Comparison of ENCODE assay signal across 17 cellular contexts in genomic region chr10:29600067-29600466, GRCh38. TPM values are rescaled to one million over a fixed set of nuclear protein-coding genes. Genes with fewer than 3 reads are reported as not detected.
DNase-seq lines count a peak whose midpoint lies in the region; ATAC-seq and TF ChIP-seq lines count a peak whose summit lies in the region.
"Had no signal": no experiment of that assay in that cellular context is flagged by ENCODE, and none has a peak within 500 bp of the region (broad histone marks: within the 10 kb centered on the region; RNA-seq: fewer than 3 reads in every experiment).

No MANE protein-coding gene starts in this region.

- H3K27ac ChIP-seq in BLaER1 = no peak overlapping the region
- peak overlapping the region; percentile 42 for H3K27ac ChIP-seq in rectal smooth muscle tissue (ENCODE audit: low read depth, low read length)

- H3K9ac ChIP-seq in BLaER1 (no peak overlapping the region), rectal smooth muscle tissue (ENCODE audit: low read length) (no peak overlapping the region)

- no peak for TF ChIP-seq CTCF in mesothelial cell of epicardium (IDR thresholded peaks at IDR 0.05; ENCODE audit: unreplicated experiment)

- H3K27me3 ChIP-seq in BLaER1 = no peaks in the 10 kb centered on the region
- H3K27me3 ChIP-seq in rectal smooth muscle tissue (ENCODE audit: control insufficient read depth, insufficient read depth, low read length) = no peaks in the 10 kb centered on the region

- H3K36me3 ChIP-seq in BLaER1 (no peaks in the 10 kb centered on the region; the same call in 1 of the 2 replicates), rectal smooth muscle tissue (ENCODE audit: control insufficient read depth, insufficient read depth, low read length) (peaks cover 6% of the 10 kb centered on the region)

- no peak overlapping the region for H3K4me3 Mint-ChIP-seq in mesothelial cell of epicardium
- H3K4me3 Mint-ChIP-seq: activated CD4-positive, alpha-beta memory T cell treated with anti-CD3 and anti-CD28 coated beads for 36 hours had no signal

- no peak overlapping the region for H3K27ac Mint-ChIP-seq in mesothelial cell of epicardium
- H3K27ac Mint-ChIP-seq: activated CD4-positive, alpha-beta memory T cell treated with anti-CD3 and anti-CD28 coated beads for 36 hours; activated T-helper 2 cell treated with anti-CD3 and anti-CD28 coated beads, Interferon-gamma antibody, Interleukin-2, Interleukin-4, amounts not matched to agents 10 μg/mL and 5 μg/mL and 100 μg/mL, durations not matched to agents 14 hours and 24 hours and 36 hours had no signal

- DNase-seq in HT1080 (ENCODE audit: low read depth) (peak; percentile 62), ecto neural progenitor cell (ENCODE audit: low spot score) (peak; percentile 10), mesothelial cell of epicardium (ENCODE audit: low spot score in 2 of 2, unreplicated experiment in 2 of 2) (no peak)
- DNase-seq: activated CD4-positive, alpha-beta memory T cell treated with anti-CD3 and anti-CD28 coated beads for 36 hours; AML-193; aorta; GOT3; NCI-H82; SIG-M5; stimulated activated CD4-positive, alpha-beta T cell treated with anti-CD3 and anti-CD28 coated beads, Interleukin-1b, Interleukin-23, amount 100 ng/mL, for 48 hours had no signal

- ATAC-seq in HG02763 (IDR thresholded peaks at IDR 0.05; ENCODE audit: unreplicated experiment) (no peak), GM21529 (IDR thresholded peaks at IDR 0.05; ENCODE audit: unreplicated experiment) (no peak), HG02981 (IDR thresholded peaks at IDR 0.05; ENCODE audit: unreplicated experiment) (no peak)

- no peaks in the 10 kb centered on the region for H3K9me3 Mint-ChIP-seq in mesothelial cell of epicardium
- H3K9me3 Mint-ChIP-seq: activated CD4-positive, alpha-beta memory T cell treated with anti-CD3 and anti-CD28 coated beads for 36 hours; activated T-helper 2 cell treated with anti-CD3 and anti-CD28 coated beads, Interferon-gamma antibody, Interleukin-2, Interleukin-4, amounts not matched to agents 10 μg/mL and 5 μg/mL and 100 μg/mL, durations not matched to agents 14 hours and 24 hours and 36 hours; nephron had no signal

- peaks cover 1% of the 10 kb centered on the region for H3K36me3 Mint-ChIP-seq in mesothelial cell of epicardium
- H3K36me3 Mint-ChIP-seq: activated CD4-positive, alpha-beta memory T cell treated with anti-CD3 and anti-CD28 coated beads for 36 hours had no signal

- peak overlapping the region; percentile 11; the same call in 1 of the 2 replicates for H3K4me2 ChIP-seq in BLaER1

- no peaks in the 10 kb centered on the region for H3K9me3 ChIP-seq in BLaER1

- H3K4me3 ChIP-seq in BLaER1 (no peak overlapping the region), rectal smooth muscle tissue (ENCODE audit: low read length) (no peak overlapping the region)

- H4K20me1 ChIP-seq in BLaER1 = no peaks in the 10 kb centered on the region

- H3K4me1 Mint-ChIP-seq in mesothelial cell of epicardium = peaks cover 42% of the 10 kb centered on the region

- no peaks in the 10 kb centered on the region for H3K27me3 Mint-ChIP-seq in mesothelial cell of epicardium (ENCODE audit: low read depth)
- H3K27me3 Mint-ChIP-seq: activated CD4-positive, alpha-beta memory T cell treated with anti-CD3 and anti-CD28 coated beads for 36 hours had no signal

- peaks cover 30% of the 10 kb centered on the region for H3K4me1 ChIP-seq in BLaER1
- H3K4me1 ChIP-seq in rectal smooth muscle tissue (ENCODE audit: control insufficient read depth, insufficient read depth, low read length) = peaks cover 22% of the 10 kb centered on the region

RNA-seq across cellular contexts. Expression of gene SVIL, which starts 34.7 kb away (rescaled TPM):
- 8.0 and 8.2 TPM in 2 replicates for total RNA-seq in HT1080 (2014; rRNA removed; shearing (Covaris generic))
- polyA plus RNA-seq in HT1080 (2015; cell fraction: cytosol; rRNA removed) = 1.8 TPM in 2 replicates
- 20.3 and 21.3 TPM in 2 replicates for polyA plus RNA-seq in HT1080 (2015; cell fraction: nucleus; rRNA removed)
- total RNA-seq in mesothelial cell of epicardium = 281 to 302 TPM (median 293 TPM) in 3 replicates

Comparison
In these comparisons a context has a peak if more than half of its experiments do, and no peak if none do; other contexts are left out.
1. DNase-seq: peak in HT1080 (single experiment) and ecto neural progenitor cell (single experiment); none in mesothelial cell of epicardium (0 of 2).
2. RNA of gene SVIL, which starts 34.7 kb away (total RNA-seq): 281 to 302 TPM in mesothelial cell of epicardium; 8.0 to 8.2 TPM in HT1080; every median in the first group is over 10 times any median in the second.